8 cellular contexts compared by ENCODE assay signal in genomic region chr2:102356381-102356712, GRCh38. TPM values are rescaled to one million over a fixed set of nuclear protein-coding genes. Genes with fewer than 3 reads are reported as not detected.
A peak's percentile ranks its signal among the peaks of the same experiment; 100 is the strongest.
DNase-seq lines count a peak whose midpoint lies in the region; ATAC-seq, FAIRE-seq and TF ChIP-seq lines count a peak whose summit lies in the region.

No MANE protein-coding gene starts in this region.

- POLR2A ChIA-PET in K562 (lab: Yijun Ruan, JAX) = no interaction called here

- no peak overlapping the region for H3K27ac ChIP-seq in BLaER1
- no peak overlapping the region for H3K27ac ChIP-seq in K562 (ENCODE audit: extremely low read depth, low read depth, low read length)
- H3K27ac ChIP-seq in mucosa of rectum (ENCODE audit: low read depth in 2 of 2, low read length in 2 of 2) = peak overlapping the region in 1 of 2 donors; percentile 76

- ATAC-seq in K562 = no peak

- TF ChIP-seq CTCF in HFF-Myc (IDR thresholded peaks at IDR 0.05; ENCODE audit: low read depth, low read length, missing control alignments) (no peak), K562 (IDR thresholded peaks at IDR 0.05 in 2 of 3, conservative IDR thresholded peaks at IDR 0.05 in 1 of 3; ENCODE audit: insufficient read depth in 2 of 3, low read depth in 1 of 3, low read length in 3 of 3) (no peak)

- TF ChIP-seq EP300 in K562 (IDR thresholded peaks at IDR 0.05; ENCODE audit: low read length) = no peak

- H3K9me1 ChIP-seq in K562 (ENCODE audit: control insufficient read depth, insufficient read depth, low read length) = no peaks in the 10 kb centered on the region

- no peak for TF ChIP-seq RAD21 in K562 (CRISPR knock-in tag; conservative IDR thresholded peaks at IDR 0.05 in 1 of 2, IDR thresholded peaks at IDR 0.05 in 1 of 2)

- no TSS peak for BruUV-seq in K562 (replicated peaks; lab: Mats Ljungman, UMichigan)

- CTCF ChIA-PET in K562 (lab: Yijun Ruan, JAX; ENCODE audit: low intra/inter-chr PET ratio) = interaction anchor here (0.6 to 2.5 kb wide), 6 partner anchors 55 to 1015 kb away, joined by 3 to 13 read pairs (median 4); no protein-coding TSS in a partner anchor

- H3K4me2 ChIP-seq in BLaER1 = peak overlapping the region; percentile 94
- peak overlapping the region; percentile 77 for H3K4me2 ChIP-seq in K562 (ENCODE audit: insufficient read depth, low read length)

- no peak for TF ChIP-seq POLR2A in K562 (conservative IDR thresholded peaks at IDR 0.05)

- no peaks in the 10 kb centered on the region for H3K9me3 ChIP-seq in BLaER1
- H3K9me3 ChIP-seq in K562 (replicated peaks; ENCODE audit: control insufficient read depth, insufficient read depth, low read depth, low read length) = no peaks in the 10 kb centered on the region
- no peaks in the 10 kb centered on the region for H3K9me3 ChIP-seq in mucosa of rectum (ENCODE audit: control insufficient read depth in 2 of 2, low read length in 2 of 2)

- DNase-seq in HFF-Myc (ENCODE audit: extremely low read depth, low read depth) = no peak
- no peak for DNase-seq in K562 (ENCODE audit: extremely low read depth in 1 of 4, low spot score in 3 of 4)
- DNase-seq in COLO668 (lab: John Stamatoyannopoulos, UW; ENCODE audit: unreplicated experiment) = no peak
- no peak for DNase-seq in GM19238 (ENCODE audit: insufficient read length, low spot score)
- no peak for DNase-seq in NCI-H748 (lab: John Stamatoyannopoulos, UW; ENCODE audit: unreplicated experiment)
- no peak for DNase-seq in LoVo (ENCODE audit: low spot score)

- no peaks in the 10 kb centered on the region for H4K20me1 ChIP-seq in BLaER1
- H4K20me1 ChIP-seq in K562 (replicated peaks; ENCODE audit: control insufficient read depth, insufficient read depth, low read length) = no peaks in the 10 kb centered on the region

- H3K36me3 ChIP-seq in BLaER1 (no peaks in the 10 kb centered on the region), K562 (ENCODE audit: control insufficient read depth, insufficient read depth, low read length) (no peaks in the 10 kb centered on the region), mucosa of rectum (ENCODE audit: control insufficient read depth in 2 of 2, insufficient read depth in 2 of 2, low read length in 2 of 2) (no peaks in the 10 kb centered on the region)

- intact Hi-C loops in K562 (cut with micrococcal nuclease) = loop anchor here (5.0 kb wide), 4 partner anchors 54 to 349 kb away; no protein-coding TSS in a partner anchor

- no peak for FAIRE-seq in K562 (lab: Jason Lieb, UNC)

- H3K4me1 ChIP-seq in BLaER1 (0 out of 2 replicates have a peak, but pooled peaks cover 9% of the 10 kb centered on the region), K562 (replicated peaks in 1 of 2; ENCODE audit: control insufficient read depth in 2 of 2, insufficient read depth in 2 of 2, low read length in 2 of 2) (peaks cover 0 to 12% of the 10 kb centered on the region in 2 experiments; a peak in 2 of 5 replicates), mucosa of rectum (ENCODE audit: control insufficient read depth in 2 of 2, insufficient read depth in 2 of 2, low read length in 2 of 2) (peaks cover 0 to 3% of the 10 kb centered on the region in 2 donors)

- in situ Hi-C loops in K562 (cut with MboI) = loop anchor here (5.0 to 10.0 kb wide), 2 partner anchors 91 to 342 kb away; no protein-coding TSS in a partner anchor

- H3K9ac ChIP-seq in BLaER1 (no peak overlapping the region), K562 (ENCODE audit: insufficient read depth in 1 of 2, low read depth in 2 of 2, low read length in 2 of 2) (peak overlapping the region; percentile 82 to 98; a peak in 3 of 4 replicates), mucosa of rectum (ENCODE audit: low read depth in 1 of 2, low read length in 2 of 2) (peak overlapping the region; percentile 70 to 71)

- WGBS in K562 (ENCODE audit: insufficient coverage, low coverage, missing lambda C conversion rate) = 3% methylated on average over 3 of the region's 7 CpGs

- H3K4me3 ChIP-seq in BLaER1 (peak overlapping the region; percentile 70), HFF-Myc (replicated peaks; ENCODE audit: low read depth, low read length) (peak overlapping the region; percentile 48), K562 (peak overlapping the region; percentile 69), mucosa of rectum (ENCODE audit: low read length in 2 of 2) (peak overlapping the region; percentile 67 to 77)

- peaks cover 25% of the 10 kb centered on the region for H3K27me3 ChIP-seq in BLaER1
- H3K27me3 ChIP-seq in K562 (ENCODE audit: control insufficient read depth in 2 of 2, insufficient read depth in 2 of 2, low read length in 2 of 2) = no peaks in the 10 kb centered on the region
- peaks cover 0 to 4% of the 10 kb centered on the region in 2 donors for H3K27me3 ChIP-seq in mucosa of rectum (ENCODE audit: control insufficient read depth in 2 of 2, insufficient read depth in 2 of 2, low read length in 2 of 2)

- no peaks in the 10 kb centered on the region for H3K79me2 ChIP-seq in K562 (ENCODE audit: control insufficient read depth, insufficient read depth, low read length)

- peak overlapping the region; percentile 98 for H2AFZ ChIP-seq in K562 (ENCODE audit: low read depth, low read length)

TF ChIP-seq in K562, 482 proteins besides CTCF, POLR2A, EP300 and RAD21 (continues in another document):
- TF ChIP-seq ZC3H8 (IDR thresholded peaks at IDR 0.05) = no peak
- TF ChIP-seq ETV1 (tag; conservative IDR thresholded peaks at IDR 0.05; ENCODE audit: low read depth) = no peak
- no peak for TF ChIP-seq CBFA2T2 (conservative IDR thresholded peaks at IDR 0.05)
- TF ChIP-seq MAFG (tag; conservative IDR thresholded peaks at IDR 0.05) = peak; percentile 20; the same call in 1 of the 2 replicates
- TF ChIP-seq ZBED1 (IDR thresholded peaks at IDR 0.05) = no peak
- TF ChIP-seq CBX3 (IDR thresholded peaks at IDR 0.05; ENCODE audit: borderline replicate concordance in 1 of 2, low read length in 2 of 2) = no peak
- no peak for TF ChIP-seq ZNF57 (CRISPR knock-in tag; IDR thresholded peaks at IDR 0.05)

RNA-seq across cellular contexts. Expression of gene IL18R1, which starts 0.8 kb away (rescaled TPM):
- 1.0 and 3.2 TPM in 2 replicates for total RNA-seq in K562 (2011; cell fraction: chromatin; rRNA removed; ENCODE audit: low replicate concordance)
- total RNA-seq in K562 (2011; cell fraction: nucleolus; rRNA removed) = 0.39 and 0.83 TPM in 2 replicates
- 0.73 and 1.4 TPM in 2 replicates for total RNA-seq in K562 (2011; cell fraction: nucleoplasm; rRNA removed)
- total RNA-seq in K562 (2014; rRNA removed) (1.6 and 3.3 TPM in 2 replicates), K562 (2014; rRNA removed; fragmentation: Illumina TruSeq; extraction: Trizol) (4.8 TPM in 2 replicates), K562 (2015; rRNA removed; fragmentation: Illumina TruSeq; extraction: Trizol) (8.8 and 10.0 TPM in 2 replicates), K562 (2021) (2.5 and 4.5 TPM in 2 replicates)
- polyA plus RNA-seq in K562 (2011; rRNA removed) (1.1 and 1.9 TPM in 2 replicates), K562 (2014; fragmentation: Illumina TruSeq; extraction: Trizol) (2.8 and 3.5 TPM in 2 replicates), K562 (2014; fragmentation: Nextera tagmentation; extraction: Ambion mirVana) (under 1 TPM; 0.55 to 0.81 TPM), K562 (2014; rRNA removed) (2.9 and 3.7 TPM in 2 replicates)
- polyA plus RNA-seq in K562 (2011; cell fraction: cytosol; rRNA removed) = 0.16 and 0.60 TPM in 2 replicates
- 1.2 and 2.1 TPM in 2 replicates for polyA plus RNA-seq in K562 (2011; cell fraction: nucleus; rRNA removed)
- 3.5 and 8.5 TPM in 2 replicates for polyA plus RNA-seq in K562 (2012)
- 1.5 TPM in 2 replicates for polyA minus RNA-seq in K562 (2011; rRNA and poly(A)+ RNA removed)
- 0.19 TPM in 1 of 2 replicates, not detected in the other for polyA minus RNA-seq in K562 (2011; cell fraction: cytosol; rRNA and poly(A)+ RNA removed)
- polyA minus RNA-seq in K562 (2011; cell fraction: nucleus; rRNA and poly(A)+ RNA removed) = 1.5 and 2.2 TPM in 2 replicates

RNA-seq across cellular contexts. Expression of gene IL1RL1, which starts 45.0 kb away (rescaled TPM):
- total RNA-seq in K562 (2011; cell fraction: chromatin; rRNA removed; ENCODE audit: low replicate concordance) = 0.18 TPM in 1 of 2 replicates, not detected in the other
- total RNA-seq in K562 (2011; cell fraction: nucleolus; rRNA removed) = not detected in 2 replicates
- total RNA-seq in K562 (2011; cell fraction: nucleoplasm; rRNA removed) = not detected in 2 replicates
- 0.45 and 0.59 TPM in 2 replicates for total RNA-seq in K562 (2014; rRNA removed)
- total RNA-seq in K562 (2014; rRNA removed; fragmentation: Illumina TruSeq; extraction: Trizol) = 0.73 and 1.0 TPM in 2 replicates
- 2.6 and 3.3 TPM in 2 replicates for total RNA-seq in K562 (2015; rRNA removed; fragmentation: Illumina TruSeq; extraction: Trizol)
- 0.44 and 1.0 TPM in 2 replicates for total RNA-seq in K562 (2021)
- polyA plus RNA-seq in K562 (2011; rRNA removed) = 0.05 and 0.06 TPM in 2 replicates
- polyA plus RNA-seq in K562 (2011; cell fraction: cytosol; rRNA removed) = 0.03 TPM in 1 of 2 replicates, not detected in the other
- polyA plus RNA-seq in K562 (2011; cell fraction: nucleus; rRNA removed) = 0.27 TPM in 1 of 2 replicates, not detected in the other
- polyA plus RNA-seq in K562 (2012) = 4.3 and 5.8 TPM in 2 replicates
- polyA plus RNA-seq in K562 (2014; fragmentation: Illumina TruSeq; extraction: Trizol) = 0.72 and 1.2 TPM in 2 replicates
- under 1 TPM; 0.42 to 0.59 TPM for polyA plus RNA-seq in K562 (2014; fragmentation: Nextera tagmentation; extraction: Ambion mirVana)
- polyA plus RNA-seq in K562 (2014; rRNA removed) = 0.66 and 0.81 TPM in 2 replicates
- polyA minus RNA-seq in K562 (2011; rRNA and poly(A)+ RNA removed) = 0.18 TPM in 1 of 2 replicates, not detected in the other
- polyA minus RNA-seq in K562 (2011; cell fraction: cytosol; rRNA and poly(A)+ RNA removed) = not detected in 2 replicates
- polyA minus RNA-seq in K562 (2011; cell fraction: nucleus; rRNA and poly(A)+ RNA removed) = 0.13 TPM in 1 of 2 replicates, not detected in the other
